ENCODE assay signal across 21 cellular contexts in the genomic region with DNA sequence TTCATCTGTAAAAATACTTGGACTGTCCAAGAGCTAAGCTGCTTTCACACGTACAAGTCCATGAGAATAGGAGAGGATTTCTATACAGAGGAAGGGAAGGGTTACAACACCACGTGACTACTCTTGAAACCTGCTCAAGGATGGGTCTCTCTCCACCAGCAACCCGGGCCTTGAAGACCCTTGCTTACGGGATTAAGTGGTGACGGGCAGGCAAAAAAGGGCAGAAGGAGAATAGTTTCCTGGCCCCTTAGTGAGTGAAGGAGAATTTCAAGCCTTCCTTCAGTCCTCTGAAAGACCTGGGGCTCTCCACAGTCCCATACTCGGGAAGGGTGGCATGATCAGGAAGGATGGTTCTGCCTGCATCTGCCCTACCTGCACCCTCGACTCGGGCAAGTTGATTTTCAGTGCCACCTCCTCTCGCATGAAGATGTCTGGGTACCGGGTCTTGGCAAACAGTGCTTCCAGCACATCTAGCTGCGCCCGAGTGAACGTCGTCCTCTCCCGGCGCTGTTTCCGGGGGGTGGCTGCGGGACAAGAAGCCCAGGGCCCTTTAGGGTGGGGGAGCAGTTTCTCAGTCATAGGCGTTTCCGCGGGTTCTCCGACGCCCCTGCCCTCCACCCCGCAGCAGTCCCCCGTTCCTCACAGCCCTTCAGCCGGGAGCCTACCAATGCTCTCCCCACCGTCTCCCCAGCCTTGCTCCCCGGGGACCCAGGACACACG. TPM values are rescaled to one million over a fixed set of nuclear protein-coding genes. Genes with fewer than 3 reads are reported as not detected.
"Had no signal": no experiment of that assay in that cellular context is flagged by ENCODE, and none has a peak within 500 bp of the region (broad histone marks: within the 10 kb centered on the region; RNA-seq: fewer than 3 reads in every experiment).

No MANE protein-coding gene starts in this region.

- H3K4me3 ChIP-seq: adrenal gland, coronary artery, hepatocyte, mucosa of descending colon, prostate gland had no signal

- H3K9me3 ChIP-seq: mucosa of descending colon, prostate gland had no signal

- H3K27ac Mint-ChIP-seq: activated T-helper 2 cell treated with anti-CD3 and anti-CD28 coated beads, Interferon-gamma antibody, Interleukin-2, Interleukin-4, amounts not matched to agents 10 μg/mL and 5 μg/mL and 100 μg/mL, durations not matched to agents 14 hours and 24 hours and 36 hours; naive thymus-derived CD8-positive, alpha-beta T cell; T-cell had no signal

- DNase-seq: activated CD4-positive, alpha-beta T cell treated with anti-CD3 and anti-CD28 coated beads for 48 hours; activated naive CD4-positive, alpha-beta T cell treated with anti-CD3 and anti-CD28 coated beads, Interleukin-2, amount 50 U/mL, for 16 hours; adrenal gland; central memory CD4-positive, alpha-beta T cell; effector memory CD4-positive, alpha-beta T cell; erythroblast; mammary epithelial cell; mucosa of descending colon; naive thymus-derived CD8-positive, alpha-beta T cell; stimulated activated CD4-positive, alpha-beta T cell treated with anti-CD3 and anti-CD28 coated beads, Interleukin-12 subunit alpha, Interleukin-12 subunit beta, amount 100 ng/mL, for 4 hours; stimulated activated naive CD4-positive, alpha-beta T cell; T-cell; T1000; trophoblast cell had no signal

- H3K4me3 Mint-ChIP-seq: T-cell had no signal

- H3K36me3 ChIP-seq: adrenal gland, prostate gland had no signal

- H3K79me2 ChIP-seq: hepatocyte had no signal

- H3K4me1 ChIP-seq: adrenal gland, prostate gland had no signal

- H2AFZ ChIP-seq: hepatocyte had no signal

- FAIRE-seq: islet of Langerhans had no signal

- H3K4me2 ChIP-seq: hepatocyte had no signal

- H3K27ac ChIP-seq: adrenal gland, coronary artery, hepatocyte, prostate gland, VCaP had no signal

- ATAC-seq: mucosa of descending colon; naive thymus-derived CD8-positive, alpha-beta T cell; T-cell had no signal

- H3K9me3 Mint-ChIP-seq: activated T-helper 2 cell treated with anti-CD3 and anti-CD28 coated beads, Interferon-gamma antibody, Interleukin-2, Interleukin-4, amounts not matched to agents 10 μg/mL and 5 μg/mL and 100 μg/mL, durations not matched to agents 14 hours and 24 hours and 36 hours had no signal

RNA-seq across cellular contexts. Expression of gene OTX2, which starts 6.3 kb away (rescaled TPM):
- total RNA-seq: activated T-helper 2 cell treated with anti-CD3 and anti-CD28 coated beads, Interferon-gamma antibody, Interleukin-2, Interleukin-4, amounts not matched to agents 10 μg/mL and 5 μg/mL and 100 μg/mL, durations not matched to agents 14 hours and 24 hours and 36 hours; adrenal gland; mammary epithelial cell; mucosa of descending colon; naive thymus-derived CD8-positive, alpha-beta T cell; omental fat pad; prostate gland had no signal
- polyA plus RNA-seq: adrenal gland; mammary epithelial cell; naive thymus-derived CD8-positive, alpha-beta T cell had no signal
